In genomic region chrX:100565534-100565933, GRCh38 we compare ENCODE assay signal across 8 cellular contexts. TPM values are rescaled to one million over a fixed set of nuclear protein-coding genes. Genes with fewer than 3 reads are reported as not detected.
"Had no signal": no experiment of that assay in that cellular context is flagged by ENCODE, and none has a peak within 500 bp of the region (broad histone marks: within the 10 kb centered on the region; RNA-seq: fewer than 3 reads in every experiment).

No MANE protein-coding gene starts in this region.

RNA-seq across cellular contexts. Expression of gene TNMD, which starts 19.2 kb away (rescaled TPM):
- total RNA-seq: activated CD4-positive, alpha-beta T cell treated with anti-CD3 and anti-CD28 coated beads for 36 hours; ascending aorta; cerebellum; dermis microvascular lymphatic vessel endothelial cell; frontal cortex; left lung; lung microvascular endothelial cell; right cardiac atrium had no signal
